In genomic region chr3:151259664-151260063, GRCh38 we compare ENCODE assay signal across 20 cellular contexts. TPM values are rescaled to one million over a fixed set of nuclear protein-coding genes. Genes with fewer than 3 reads are reported as not detected.
A peak's percentile ranks its signal among the peaks of the same experiment; 100 is the strongest.
DNase-seq lines count a peak whose midpoint lies in the region; ATAC-seq, FAIRE-seq and TF ChIP-seq lines count a peak whose summit lies in the region.
"Had no signal": no experiment of that assay in that cellular context is flagged by ENCODE, and none has a peak within 500 bp of the region (broad histone marks: within the 10 kb centered on the region; RNA-seq: fewer than 3 reads in every experiment).

No MANE protein-coding gene starts in this region.

- intact Hi-C loops in stomach (cut with DNase I; ENCODE audit: low total_unique reads), result no loop called here
- intact Hi-C loops in posterior cingulate gyrus (cut with DNase I), result no loop called here

- no peaks in the 10 kb centered on the region for H3K36me3 Mint-ChIP-seq in T-cell
- H3K36me3 Mint-ChIP-seq: CD14-positive monocyte had no signal

- no peaks in the 10 kb centered on the region for H3K9me3 Mint-ChIP-seq in T-cell
- H3K9me3 Mint-ChIP-seq: CD14-positive monocyte had no signal

- no peak for TF ChIP-seq CTCF in AG04450 (IDR thresholded peaks at IDR 0.05; ENCODE audit: low read depth, low read length)
- TF ChIP-seq CTCF in stomach (IDR thresholded peaks at IDR 0.05), result no peak

- H3K4me3 ChIP-seq in AG04450 (ENCODE audit: low read depth, low read length), result no peak overlapping the region
- H3K4me3 ChIP-seq in stomach, result no peak overlapping the region
- H3K4me3 ChIP-seq: GM12878, HAP-1 had no signal

- H3K9me3 ChIP-seq in AG04450 (ENCODE audit: control insufficient read depth, insufficient read depth, low read length), result no peaks in the 10 kb centered on the region
- no peaks in the 10 kb centered on the region for H3K9me3 ChIP-seq in stomach
- H3K9me3 ChIP-seq: HAP-1 had no signal

- no peaks in the 10 kb centered on the region for H3K36me3 ChIP-seq in stomach
- H3K36me3 ChIP-seq: HAP-1 had no signal

- WGBS in stomach, 5 donors, result 22 to 40% (median 28%) methylated on average over 3 of the region's 3 CpGs

- no peak for TF ChIP-seq EP300 in stomach (IDR thresholded peaks at IDR 0.05)

- no peak overlapping the region for H3K4me3 Mint-ChIP-seq in T-cell
- H3K4me3 Mint-ChIP-seq: CD14-positive monocyte had no signal

- FAIRE-seq in endometrium (lab: Jason Lieb, UNC) (peak; percentile 83), RCC 7860 (lab: Jason Lieb, UNC) (no peak)
- FAIRE-seq: A204.1, GM12878 had no signal

- peaks cover 35 to 74% (median 51%) of the 10 kb centered on the region in 4 donors for H3K4me1 ChIP-seq in stomach

- H3K27me3 Mint-ChIP-seq in T-cell, result peaks cover 5 to 7% of the 10 kb centered on the region in 2 donors

- peak; percentile 10 for DNase-seq in AG04450 (ENCODE audit: low read depth, low spot score)
- no peak for DNase-seq in stomach
- no peak for DNase-seq in T-cell
- no peak for DNase-seq in RCC 7860 (ENCODE audit: low spot score)
- no peak for DNase-seq in posterior cingulate gyrus
- DNase-seq: DMS 273 treated with DMSO at 0.1 percent for 48 hours, GDM1, NCI-H1092, NCI-H1694, NCI-H2107, NCI-H345, NCI-H526 had no signal

- H3K27ac Mint-ChIP-seq in T-cell, result no peak overlapping the region

- H3K27ac ChIP-seq in AG04450 (ENCODE audit: low read depth, low read length) (no peak overlapping the region), layer of hippocampus (ENCODE audit: low read depth, low read length) (peak overlapping the region; percentile 19), stomach (peak overlapping the region; percentile 23 to 86 (median 70))

- H3K27me3 ChIP-seq in AG04450 (ENCODE audit: control insufficient read depth, insufficient read depth, low read length) (peaks cover 2% of the 10 kb centered on the region), layer of hippocampus (ENCODE audit: control insufficient read depth, insufficient read depth, low read length) (no peaks in the 10 kb centered on the region), stomach (no peaks in the 10 kb centered on the region)

- CTCF ChIA-PET in AG04450 (lab: Charles Lee) (interaction anchor here (0.9 to 2.7 kb wide), 5 partner anchors 23 to 579 kb away, joined by 3 to 12 read pairs (median 3); no protein-coding TSS in a partner anchor), T-cell (lab: Charles Lee) (interaction anchor here (0.6 to 1.0 kb wide), 2 partner anchors 81 to 92 kb away, joined by 3 to 4 read pairs; no protein-coding TSS in a partner anchor)

- H3K4me1 Mint-ChIP-seq in T-cell, result peaks cover 0 to 1% (median 0%) of the 10 kb centered on the region in 3 donors

- POLR2A ChIA-PET in AG04450 (lab: Yijun Ruan, JAX) (interaction anchor here (0.8 to 1.1 kb wide), 2 partner anchors 9 to 31 kb away, joined by 3 to 4 read pairs; no protein-coding TSS in a partner anchor), T-cell (lab: Charles Lee) (no interaction called here)

- ATAC-seq in T-cell (replicated peaks in 1 of 4), result no peak
- ATAC-seq: GM12878 had no signal

- no peak for TF ChIP-seq POLR2A in stomach (IDR thresholded peaks at IDR 0.05)

RNA-seq across cellular contexts. Expression of gene P2RY14, which starts 18.7 kb away (rescaled TPM):
- polyA plus RNA-seq in AG04450 (2011; rRNA removed) (not detected in 2 replicates), stomach (1 to 10 TPM; 4.8 to 8.6 (median 8.6) TPM)
- not detected in 2 replicates for polyA minus RNA-seq in AG04450 (2011; rRNA and poly(A)+ RNA removed)
- total RNA-seq in stomach (10 to 100 TPM in 3 of 5 donors, 1 to 10 TPM in 2; 1.7 to 43.2 (median 11.6) TPM), T-cell (under 1 TPM; 0.30 to 0.73 (median 0.58) TPM)
- total RNA-seq: MCF 10A, RPMI7951 had no signal

RNA-seq across cellular contexts. Expression of gene GPR171, which starts 56.6 kb away (rescaled TPM):
- not detected in 2 replicates for polyA plus RNA-seq in AG04450 (2011; rRNA removed)
- polyA minus RNA-seq in AG04450 (2011; rRNA and poly(A)+ RNA removed), result not detected in 2 replicates
- 10 to 100 TPM in 3 of 5 donors, under 1 TPM in 1, not detected in 1; 0.73 to 37.5 (median 20.5) TPM for total RNA-seq in stomach
- polyA plus RNA-seq in stomach, result 1 to 10 TPM in 2 of 3 donors, under 1 TPM in 1; 0.44 to 1.4 (median 1.3) TPM
- 10 to 100 TPM; 23.2 to 67.2 (median 51.9) TPM for total RNA-seq in T-cell
- total RNA-seq: GM12878, MCF 10A, RPMI7951 had no signal

RNA-seq across cellular contexts. Expression of gene GPR87, which starts 57.0 kb away (rescaled TPM):
- polyA plus RNA-seq in AG04450 (2011; rRNA removed) (not detected in 2 replicates), stomach (10 to 100 TPM in 1 of 3 donors, not detected in 2; 32.3 TPM)
- polyA minus RNA-seq in AG04450 (2011; rRNA and poly(A)+ RNA removed), result not detected in 2 replicates
- total RNA-seq in stomach (under 1 TPM in 1 of 5 donors, not detected in 4; 0.37 TPM), T-cell (not detected)
- total RNA-seq: RPMI7951 had no signal
